In the genomic region with DNA sequence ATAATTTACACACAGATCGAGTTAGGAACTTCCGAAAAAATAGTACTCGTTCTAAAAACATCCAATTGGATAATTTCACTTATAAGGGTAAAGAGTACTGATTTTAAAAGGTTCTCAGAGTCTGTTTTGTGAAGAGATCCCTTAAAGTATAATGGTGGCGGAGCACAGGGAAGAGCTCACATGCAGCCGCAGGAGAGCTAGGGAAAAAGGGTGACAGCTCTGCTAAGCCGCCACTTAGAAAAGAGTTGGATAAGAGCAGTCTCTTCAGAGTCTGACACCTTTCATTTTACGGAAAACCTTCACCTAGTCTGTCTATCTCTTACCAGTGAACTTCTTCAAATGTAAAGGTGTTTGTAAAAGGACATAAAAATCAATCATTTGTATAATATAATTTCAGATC, we compare ENCODE assay signal across 22 cellular contexts.
"Had no signal": no experiment of that assay in that cellular context is flagged by ENCODE, and none has a peak within 500 bp of the region (broad histone marks: within the 10 kb centered on the region; RNA-seq: fewer than 3 reads in every experiment).

No MANE protein-coding gene starts in this region.

- H3K27me3 Mint-ChIP-seq: dendritic cell treated with granulocyte-macrophage colony-stimulating factor and Interleukin-4, amounts not matched to agents 40 ng/mL and 50 ng/mL, for 4 days; effector memory CD8-positive, alpha-beta T cell had no signal

- H3K9me3 ChIP-seq: colonic mucosa, esophagus muscularis mucosa, esophagus squamous epithelium, gastrocnemius medialis, gastroesophageal sphincter had no signal

- H3K27ac ChIP-seq: colonic mucosa, coronary artery, dorsolateral prefrontal cortex, epithelial cell of prostate, esophagus muscularis mucosa, esophagus squamous epithelium, foreskin keratinocyte, gastrocnemius medialis, gastroesophageal sphincter had no signal

- H3K36me3 ChIP-seq: colonic mucosa, esophagus muscularis mucosa, esophagus squamous epithelium, gastrocnemius medialis, gastroesophageal sphincter had no signal

- H3K4me1 ChIP-seq: colonic mucosa, esophagus muscularis mucosa, esophagus squamous epithelium, foreskin keratinocyte, gastrocnemius medialis, gastroesophageal sphincter had no signal

- ATAC-seq: effector memory CD8-positive, alpha-beta T cell; esophagus mucosa; foreskin keratinocyte; gastrocnemius medialis; gastroesophageal sphincter had no signal

- H3K4me3 Mint-ChIP-seq: dendritic cell treated with granulocyte-macrophage colony-stimulating factor and Interleukin-4, amounts not matched to agents 40 ng/mL and 50 ng/mL, for 4 days; effector memory CD8-positive, alpha-beta T cell had no signal

- DNase-seq: cerebellar nuclear complex; colonic mucosa; cortex of kidney; dermis blood vessel endothelial cell; dorsolateral prefrontal cortex; effector CD4-positive, alpha-beta T cell; effector CD8-positive, alpha-beta T cell; effector memory CD4-positive, alpha-beta T cell; effector memory CD8-positive, alpha-beta T cell; erythroblast; esophagus squamous epithelium; foreskin fibroblast; foreskin keratinocyte; foreskin melanocyte; gastrocnemius medialis; glutamatergic neuron had no signal

- H3K27me3 ChIP-seq: colonic mucosa, dorsolateral prefrontal cortex, esophagus muscularis mucosa, esophagus squamous epithelium, foreskin keratinocyte, gastrocnemius medialis, gastroesophageal sphincter had no signal

- H3K4me3 ChIP-seq: colonic mucosa, coronary artery, dorsolateral prefrontal cortex, esophagus muscularis mucosa, esophagus squamous epithelium, gastrocnemius medialis, gastroesophageal sphincter had no signal

- H3K27ac Mint-ChIP-seq: dendritic cell treated with granulocyte-macrophage colony-stimulating factor and Interleukin-4, amounts not matched to agents 40 ng/mL and 50 ng/mL, for 4 days; effector memory CD8-positive, alpha-beta T cell had no signal
